8 cellular contexts compared by ENCODE assay signal in genomic region chr7:36115448-36116321, GRCh38. TPM values are rescaled to one million over a fixed set of nuclear protein-coding genes. Genes with fewer than 3 reads are reported as not detected.
DNase-seq lines count a peak whose midpoint lies in the region; ATAC-seq and TF ChIP-seq lines count a peak whose summit lies in the region.

No MANE protein-coding gene starts in this region.

- no peaks in the 10 kb centered on the region for H3K27me3 ChIP-seq in foreskin keratinocyte
- H3K27me3 ChIP-seq in skeletal muscle satellite cell (ENCODE audit: control insufficient read depth, insufficient read depth, low read length) = no peaks in the 10 kb centered on the region

- H3K27ac ChIP-seq in foreskin keratinocyte = no peak overlapping the region

- peak overlapping the region; percentile 89 for H3K4me2 ChIP-seq in skeletal muscle satellite cell (ENCODE audit: low read length)

- peaks cover 1% of the 10 kb centered on the region; the same call in 1 of the 2 replicates for H3K27me3 Mint-ChIP-seq in HFFc6 (ENCODE audit: insufficient read depth)

- H3K4me3 ChIP-seq in skeletal muscle satellite cell (ENCODE audit: low read length) = peak overlapping the region; percentile 59

- H3K36me3 Mint-ChIP-seq in HFFc6 (ENCODE audit: low read depth) = no peaks in the 10 kb centered on the region

- H3K9me3 Mint-ChIP-seq in HFFc6 = no peaks in the 10 kb centered on the region

- H3K9ac ChIP-seq in skeletal muscle satellite cell (ENCODE audit: low read depth, low read length) = peak overlapping the region; percentile 57

- H3K4me3 Mint-ChIP-seq in HFFc6 = peak overlapping the region; percentile 84

- H3K9me3 ChIP-seq in skeletal muscle satellite cell (replicated peaks; ENCODE audit: low read length) = no peaks in the 10 kb centered on the region

- TF ChIP-seq CTCF in GM13976 (IDR thresholded peaks at IDR 0.05; ENCODE audit: borderline replicate concordance, control extremely low read depth, extremely low read depth, insufficient read depth, missing control alignments) = no peak
- peak; percentile 11; the same call in 1 of the 2 replicates for TF ChIP-seq CTCF in HFFc6 (IDR thresholded peaks at IDR 0.05)
- TF ChIP-seq CTCF in foreskin keratinocyte (conservative IDR thresholded peaks at IDR 0.05) = no peak

- peaks cover 55% of the 10 kb centered on the region for H3K4me1 Mint-ChIP-seq in HFFc6 (ENCODE audit: low read depth)

- peak overlapping the region; percentile 94 for H3K27ac Mint-ChIP-seq in HFFc6

- DNase-seq in GM13976 (ENCODE audit: low spot score) = peak; percentile 72
- peak; percentile 96 for DNase-seq in HFFc6
- peak; percentile 77 for DNase-seq in NCI-H2171 (lab: John Stamatoyannopoulos, UW)
- DNase-seq in activated T-cell treated with anti-CD3 and anti-CD28 coated beads for 4 hours = peak; percentile 53
- peak; percentile 93 to 97 for DNase-seq in foreskin keratinocyte
- no peak for DNase-seq in AML-193 (lab: John Stamatoyannopoulos, UW)
- no peak for DNase-seq in NCI-H2081 (lab: John Stamatoyannopoulos, UW)

- H3K36me3 ChIP-seq in skeletal muscle satellite cell (ENCODE audit: insufficient read depth, low read length) = no peaks in the 10 kb centered on the region

- in situ Hi-C loops in GM13976 (cut with MboI; ENCODE audit: low sequenced_read_pairs, unreplicated experiment) = no loop called here

- peaks cover 30% of the 10 kb centered on the region for H3K4me1 ChIP-seq in foreskin keratinocyte
- H3K4me1 ChIP-seq in skeletal muscle satellite cell (ENCODE audit: control insufficient read depth, insufficient read depth, low read length) = peaks cover 53% of the 10 kb centered on the region

- peak; percentile 98 for ATAC-seq in foreskin keratinocyte

RNA-seq across cellular contexts. Expression of gene EEPD1, which starts 37.4 kb away (rescaled TPM):
- 1 to 10 TPM in 5 of 6 experiments, under 1 TPM in 1; 0.95 to 2.7 (median 1.5) TPM for total RNA-seq in HFFc6 (2021; fragmentation: NEBNext Ultra II Directional; extraction: Animal tissue kit (Norgen Biotek cat#: 25700))
- total RNA-seq in foreskin keratinocyte = 2.2 and 2.4 TPM in 2 replicates
- polyA plus RNA-seq in foreskin keratinocyte = 1.2 and 1.3 TPM in 2 replicates
- 1.3 and 1.5 TPM in 2 replicates for total RNA-seq in skeletal muscle satellite cell (2012; rRNA removed)

Comparison
In these comparisons a context has a peak if more than half of its experiments do, and no peak if none do; other contexts are left out.
1. DNase-seq: peak in GM13976 (single experiment), HFFc6 (single experiment), NCI-H2171 (single experiment), activated T-cell treated with anti-CD3 and anti-CD28 coated beads for 4 hours (single experiment) and foreskin keratinocyte (2 of 2); none in AML-193 (0 of 2) and NCI-H2081 (0 of 2).